ENCODE assay signal across 27 cellular contexts in the genomic region with DNA sequence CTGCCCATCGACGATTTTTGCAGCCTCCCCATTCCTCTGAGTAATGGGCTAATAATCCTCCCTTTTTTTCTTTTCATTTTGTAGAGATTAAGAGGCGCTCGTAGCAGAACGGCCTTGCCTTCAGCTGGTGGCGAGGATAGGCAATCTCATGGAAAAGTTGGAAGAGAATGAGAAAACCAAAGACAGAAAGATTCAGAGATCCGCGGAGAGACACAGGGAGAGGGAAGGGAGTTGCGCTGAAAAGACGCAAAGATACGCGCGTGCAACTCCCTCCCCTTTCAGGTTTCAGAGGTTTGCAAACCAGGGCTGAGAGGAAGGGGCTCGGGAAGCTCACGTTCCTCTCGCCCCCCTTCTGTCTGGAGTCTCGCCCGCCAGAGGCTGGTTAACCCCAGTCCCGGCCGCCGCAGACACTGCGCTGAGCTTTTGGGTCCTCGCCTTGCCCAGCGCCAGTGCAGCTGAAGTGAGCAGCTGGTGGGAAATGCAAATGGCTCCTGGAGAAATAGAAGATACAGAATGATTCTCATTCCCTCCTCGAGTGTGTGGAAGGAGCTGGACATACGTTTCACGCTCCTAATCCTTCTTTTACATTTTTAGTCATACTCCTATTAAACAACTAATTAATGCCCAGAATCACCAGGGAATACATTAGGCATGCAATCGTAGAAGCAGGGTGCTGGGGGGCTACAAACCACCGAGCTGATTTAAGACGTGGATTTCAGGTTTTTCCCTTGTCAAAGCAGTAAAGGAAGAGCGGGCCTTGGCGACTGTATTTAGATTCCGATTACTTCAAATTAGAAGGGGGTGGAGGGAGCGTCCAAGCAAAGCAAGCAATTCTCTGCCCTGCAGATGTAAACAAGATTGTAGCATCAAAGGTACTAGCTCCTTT. TPM values are rescaled to one million over a fixed set of nuclear protein-coding genes. Genes with fewer than 3 reads are reported as not detected.
DNase-seq lines count a peak whose midpoint lies in the region; FAIRE-seq and TF ChIP-seq lines count a peak whose summit lies in the region.
"Had no signal": no experiment of that assay in that cellular context is flagged by ENCODE, and none has a peak within 500 bp of the region (broad histone marks: within the 10 kb centered on the region; RNA-seq: fewer than 3 reads in every experiment).

No MANE protein-coding gene starts in this region.

- H3K4me1 ChIP-seq in astrocyte (ENCODE audit: insufficient read depth, low read length) (peaks cover 9% of the 10 kb centered on the region), trophoblast cell (ENCODE audit: control insufficient read depth in 1 of 2, insufficient read depth in 2 of 2, low read length in 2 of 2) (peaks cover 13 to 14% of the 10 kb centered on the region in 2 experiments), transverse colon (peaks cover 0 to 20% (median 15%) of the 10 kb centered on the region in 4 donors)
- H3K4me1 ChIP-seq: gastrocnemius medialis had no signal

- no peaks in the 10 kb centered on the region for H3K79me1 ChIP-seq in trophoblast cell (ENCODE audit: low read length)

- in situ Hi-C loops in brain microvascular endothelial cell (cut with HindIII; ENCODE audit: low pct_ligation_motif_present, low sequenced_read_pairs), result no loop called here
- in situ Hi-C loops in transverse colon (cut with MboI; ENCODE audit: low pct_ligation_motif_present in 1 of 4, low pct_unique_long_range_greater_than_20kb in 1 of 4, low sequenced_read_pairs in 3 of 4), result loop anchor here in 3 of 4 donors (25.0 kb wide), 3 partner anchors 323 to 998 kb away; no protein-coding TSS in a partner anchor

- H3K4me3 Mint-ChIP-seq in astrocyte (ENCODE audit: unreplicated experiment), result peak overlapping the region; percentile 61
- H3K4me3 Mint-ChIP-seq in chondrocyte (ENCODE audit: unreplicated experiment), result no peak overlapping the region
- H3K4me3 Mint-ChIP-seq: activated naive CD8-positive, alpha-beta T cell treated with anti-CD3 and anti-CD28 coated beads, Interleukin-2, amount 10 ng/mL, durations not matched to agents 7 days and 5 days; activated T-helper 1 cell treated with anti-CD3 and anti-CD28 coated beads, Interleukin-12 subunit alpha, Interleukin-12 subunit beta, Interleukin-2, Interleukin-4 antibody, amounts not matched to agents 30 ng/mL and 10 ng/mL and 1 ng/mL, durations not matched to agents 14 hours and 24 hours and 36 hours; memory B cell had no signal

- no peak for FAIRE-seq in astrocyte (lab: Jason Lieb, UNC)
- FAIRE-seq: islet of Langerhans had no signal

- H3K9me3 Mint-ChIP-seq in astrocyte (ENCODE audit: unreplicated experiment) (peaks cover 13% of the 10 kb centered on the region), chondrocyte (ENCODE audit: low read depth) (peaks cover 3% of the 10 kb centered on the region)

- no peak for TF ChIP-seq EP300 in transverse colon (IDR thresholded peaks at IDR 0.05; ENCODE audit: low read depth)

- no peak overlapping the region for H4K91ac ChIP-seq in trophoblast cell (ENCODE audit: low read depth, low read length)

- H3K4me1 Mint-ChIP-seq in astrocyte (ENCODE audit: low read depth, unreplicated experiment) (peaks cover 5% of the 10 kb centered on the region), chondrocyte (ENCODE audit: low read depth) (peaks cover 14% of the 10 kb centered on the region)

- H3K23ac ChIP-seq in trophoblast cell (ENCODE audit: low read length), result peak overlapping the region; percentile 77

- no peak overlapping the region for H2AK5ac ChIP-seq in trophoblast cell (ENCODE audit: low read length)

- no peak overlapping the region for H4K12ac ChIP-seq in trophoblast cell (ENCODE audit: low read depth, low read length)

- no peak overlapping the region for H2BK120ac ChIP-seq in trophoblast cell (ENCODE audit: insufficient read depth, low read length, poor library complexity)

- DNase-seq in H7, result peak; percentile 70
- no peak for DNase-seq in astrocyte (ENCODE audit: low read depth)
- peak; percentile 23 for DNase-seq in iPS-NIHi11 (ENCODE audit: low spot score)
- DNase-seq in trophoblast cell, result no peak
- DNase-seq in chondrocyte (ENCODE audit: low spot score), result no peak
- no peak for DNase-seq in stimulated activated naive CD4-positive, alpha-beta T cell (lab: John Stamatoyannopoulos, UW)
- no peak for DNase-seq in brain microvascular endothelial cell
- DNase-seq in transverse colon, result no peak
- DNase-seq: activated CD8-positive, alpha-beta memory T cell treated with anti-CD3 and anti-CD28 coated beads for 24 hours; activated naive CD8-positive, alpha-beta T cell treated with anti-CD3 and anti-CD28 coated beads, Interleukin-2, amount 10 ng/mL, durations not matched to agents 7 days and 5 days; dermis blood vessel endothelial cell; DMS153; erythroblast; gastrocnemius medialis; KG1; NCI-H1048; NCI-H2081; NCI-H510A treated with DMSO at 0.1 percent for 48 hours; SHP77; stimulated activated naive CD8-positive, alpha-beta T cell treated with anti-CD3 and anti-CD28 coated beads, Interleukin-15, Interleukin-2, amounts not matched to agents 100 U/mL and 50 U/mL, for 24 hours had no signal

- no CpG with 5 or more reads among the region's 34 CpGs for WGBS in trophoblast cell (ENCODE audit: extremely low coverage, insufficient coverage, insufficient read length)
- 23 to 38% methylated on average over 23 to 34 of the region's 34 CpGs for WGBS in transverse colon (ENCODE audit: low coverage in 1 of 2), 2 donors

- no peak overlapping the region for H3K18ac ChIP-seq in trophoblast cell (ENCODE audit: low read length)

- peaks cover 3% of the 10 kb centered on the region for H3K9me3 ChIP-seq in astrocyte (ENCODE audit: insufficient read depth, low read depth, low read length)
- H3K9me3 ChIP-seq in trophoblast cell (ENCODE audit: insufficient read depth, low read depth, low read length), result no peaks in the 10 kb centered on the region
- H3K9me3 ChIP-seq in transverse colon, result no peaks in the 10 kb centered on the region
- H3K9me3 ChIP-seq: gastrocnemius medialis, upper lobe of left lung had no signal

- H3K4me3 ChIP-seq in H7 (ENCODE audit: insufficient read depth, low read depth, low read length) (peak overlapping the region; percentile 29), astrocyte (ENCODE audit: insufficient read depth, low read depth, low read length) (no peak overlapping the region), trophoblast cell (ENCODE audit: low read depth, low read length) (no peak overlapping the region), brain microvascular endothelial cell (ENCODE audit: low read depth, low read length) (no peak overlapping the region), transverse colon (no peak overlapping the region)
- H3K4me3 ChIP-seq: gastrocnemius medialis, right atrium auricular region, upper lobe of left lung had no signal

- H3K9ac ChIP-seq in astrocyte (ENCODE audit: low read length) (no peak overlapping the region), trophoblast cell (ENCODE audit: low read length) (no peak overlapping the region)

- H2AFZ ChIP-seq in astrocyte (ENCODE audit: low read depth, low read length) (no peak overlapping the region), trophoblast cell (ENCODE audit: insufficient read depth, low read length, poor library complexity) (no peak overlapping the region)

- H3K4me2 ChIP-seq in astrocyte (ENCODE audit: low read length), result no peak overlapping the region
- peak overlapping the region; percentile 19 for H3K4me2 ChIP-seq in trophoblast cell (ENCODE audit: low read length)

- no peak for TF ChIP-seq POLR2A in transverse colon (IDR thresholded peaks at IDR 0.05)

- no peak for TF ChIP-seq CTCF in astrocyte (IDR thresholded peaks at IDR 0.05; ENCODE audit: insufficient read depth, low read depth, low read length)
- TF ChIP-seq CTCF in chondrocyte (IDR thresholded peaks at IDR 0.05), result no peak
- no peak for TF ChIP-seq CTCF in brain microvascular endothelial cell (IDR thresholded peaks at IDR 0.05; ENCODE audit: low read depth, low read length, missing control alignments)
- TF ChIP-seq CTCF in transverse colon (IDR thresholded peaks at IDR 0.05), result no peak

- intact Hi-C loops in transverse colon (cut with DNase I; ENCODE audit: low total_unique reads), result no loop called here

- no peak overlapping the region for H4K8ac ChIP-seq in trophoblast cell (ENCODE audit: low read depth, low read length)

- H2BK5ac ChIP-seq in trophoblast cell (ENCODE audit: low read depth, low read length, poor library complexity), result no peak overlapping the region

- H3K14ac ChIP-seq in trophoblast cell (ENCODE audit: low read length), result no peak overlapping the region

- peaks cover 68% of the 10 kb centered on the region for H3K27me3 ChIP-seq in H7 (ENCODE audit: control insufficient read depth, insufficient read depth, low read length)
- H3K27me3 ChIP-seq in astrocyte (ENCODE audit: insufficient read depth, low read length), result peaks cover 97% of the 10 kb centered on the region
- H3K27me3 ChIP-seq in trophoblast cell (ENCODE audit: insufficient read depth, low read length), result peaks cover 60% of the 10 kb centered on the region
- H3K27me3 ChIP-seq in brain microvascular endothelial cell (replicated peaks), result peaks cover 87% of the 10 kb centered on the region
- H3K27me3 ChIP-seq in transverse colon, result peaks cover 93% of the 10 kb centered on the region

- H3K4ac ChIP-seq in trophoblast cell (ENCODE audit: low read depth, low read length), result no peak overlapping the region

- H3K27me3 Mint-ChIP-seq in astrocyte (ENCODE audit: low read depth, unreplicated experiment) (peaks cover 82% of the 10 kb centered on the region), chondrocyte (ENCODE audit: low read depth) (peaks cover 85% of the 10 kb centered on the region)

- H3K36me3 ChIP-seq in H7 (replicated peaks; ENCODE audit: control insufficient read depth, insufficient read depth, low read length) (no peaks in the 10 kb centered on the region), astrocyte (ENCODE audit: insufficient read depth, low read length) (no peaks in the 10 kb centered on the region), trophoblast cell (ENCODE audit: control insufficient read depth in 1 of 2, insufficient read depth in 2 of 2, low read length in 2 of 2) (no peaks in the 10 kb centered on the region), brain microvascular endothelial cell (replicated peaks) (no peaks in the 10 kb centered on the region), transverse colon (no peaks in the 10 kb centered on the region)
- H3K36me3 ChIP-seq: gastrocnemius medialis, right atrium auricular region, upper lobe of left lung had no signal

- peaks cover 4% of the 10 kb centered on the region for H4K20me1 ChIP-seq in astrocyte (ENCODE audit: insufficient read depth, low read length)

- H3K27ac ChIP-seq in astrocyte (ENCODE audit: low read depth, low read length) (no peak overlapping the region), trophoblast cell (ENCODE audit: low read depth, low read length) (no peak overlapping the region), brain microvascular endothelial cell (no peak overlapping the region), transverse colon (no peak overlapping the region)
- H3K27ac ChIP-seq: gastrocnemius medialis, HL-60, right atrium auricular region, upper lobe of left lung had no signal

- H3K27ac Mint-ChIP-seq in astrocyte (ENCODE audit: unreplicated experiment), result peak overlapping the region; percentile 43
- no peak overlapping the region for H3K27ac Mint-ChIP-seq in chondrocyte (ENCODE audit: unreplicated experiment)
- H3K27ac Mint-ChIP-seq: activated naive CD8-positive, alpha-beta T cell treated with anti-CD3 and anti-CD28 coated beads, Interleukin-2, amount 10 ng/mL, durations not matched to agents 7 days and 5 days; activated T-helper 1 cell treated with anti-CD3 and anti-CD28 coated beads, Interleukin-12 subunit alpha, Interleukin-12 subunit beta, Interleukin-2, Interleukin-4 antibody, amounts not matched to agents 30 ng/mL and 10 ng/mL and 1 ng/mL, durations not matched to agents 14 hours and 24 hours and 36 hours; memory B cell had no signal

- no peak overlapping the region for H2BK12ac ChIP-seq in trophoblast cell (ENCODE audit: low read length)

- no peaks in the 10 kb centered on the region for H3K79me2 ChIP-seq in astrocyte (ENCODE audit: insufficient read depth, low read length)
- H3K79me2 ChIP-seq in trophoblast cell (ENCODE audit: control insufficient read depth, insufficient read depth, low read length, poor library complexity), result no peaks in the 10 kb centered on the region

- peaks cover 1% of the 10 kb centered on the region for H3K36me3 Mint-ChIP-seq in astrocyte (ENCODE audit: low read depth, unreplicated experiment)
- H3K36me3 Mint-ChIP-seq in chondrocyte (ENCODE audit: low read depth), result peaks cover 10% of the 10 kb centered on the region

RNA-seq across cellular contexts. Expression of a gene that starts 16.6 kb away (rescaled TPM):
- 87.1 and 92.3 TPM in 2 replicates for total RNA-seq in H7 (2014; rRNA removed; shearing (Covaris generic))
- total RNA-seq in astrocyte (3.8 and 4.2 TPM in 2 replicates), chondrocyte (0.64 to 1.0 TPM in 2 of 3 replicates, not detected in the other), transverse colon (10 to 100 TPM; 15.0 to 34.4 (median 24.5) TPM)
- polyA plus RNA-seq in trophoblast cell (2013), result 3.1 and 3.4 TPM in 2 replicates
- total RNA-seq: activated naive CD8-positive, alpha-beta T cell treated with anti-CD3 and anti-CD28 coated beads, Interleukin-2, amount 10 ng/mL, durations not matched to agents 7 days and 5 days; activated T-helper 1 cell treated with anti-CD3 and anti-CD28 coated beads, Interleukin-12 subunit alpha, Interleukin-12 subunit beta, Interleukin-2, Interleukin-4 antibody, amounts not matched to agents 30 ng/mL and 10 ng/mL and 1 ng/mL, durations not matched to agents 14 hours and 24 hours and 36 hours; dermis blood vessel endothelial cell; T-helper 1 cell treated with Interleukin-12 subunit alpha and Interleukin-12 subunit beta and Interleukin-4 antibody, amounts not matched to agents 30 ng/mL and 1 ng/mL, for 36 hours had no signal

Comparison
In these comparisons a context has a peak if more than half of its experiments do, and no peak if none do; other contexts are left out.
1. DNase-seq: peak in H7 (single experiment) and iPS-NIHi11 (single experiment); none in astrocyte (single experiment), trophoblast cell (0 of 2), chondrocyte (single experiment), stimulated activated naive CD4-positive, alpha-beta T cell (0 of 6), brain microvascular endothelial cell (single experiment) and transverse colon (single experiment).